8 cellular contexts compared by ENCODE assay signal in genomic region chr11:86818466-86819282, GRCh38. TPM values are rescaled to one million over a fixed set of nuclear protein-coding genes. Genes with fewer than 3 reads are reported as not detected.
DNase-seq lines count a peak whose midpoint lies in the region; ATAC-seq, FAIRE-seq and TF ChIP-seq lines count a peak whose summit lies in the region.

No MANE protein-coding gene starts in this region.

- POLR2A ChIA-PET in Caco-2 (lab: Charles Lee) = no interaction called here

- intact Hi-C loops in Caco-2 (cut with micrococcal nuclease; ENCODE audit: unreplicated experiment) = loop anchor here (1.0 to 10.0 kb wide), 9 partner anchors 19 to 754 kb away; partner anchors contain the start of genes ME3 and PICALM
- intact Hi-C loops in prostate gland (cut with DNase I) = loop anchor here (1.0 to 10.0 kb wide), 3 partner anchors 211 to 964 kb away; partner anchors contain the start of gene CCDC83

- TF ChIP-seq POLR2A in prostate gland (IDR thresholded peaks at IDR 0.05) = no peak

- peak; percentile 88 for FAIRE-seq in frontal cortex (lab: Jason Lieb, UNC)

- H3K4me3 Mint-ChIP-seq in Caco-2 (ENCODE audit: unreplicated experiment) (no peak overlapping the region), T-helper 17 cell (no peak overlapping the region)

- H3K9me3 ChIP-seq in Caco-2 (no peaks in the 10 kb centered on the region), T-helper 17 cell (ENCODE audit: control insufficient read depth, low read length, poor library complexity, severe bottlenecking) (no peaks in the 10 kb centered on the region), prostate gland (no peaks in the 10 kb centered on the region)

- H3K27me3 Mint-ChIP-seq in Caco-2 (ENCODE audit: insufficient read depth, unreplicated experiment) (no peaks in the 10 kb centered on the region), T-helper 17 cell (peaks cover 39% of the 10 kb centered on the region)

- ATAC-seq in T-helper 17 cell = peak; percentile 33

- H3K36me3 Mint-ChIP-seq in Caco-2 (ENCODE audit: insufficient read depth, unreplicated experiment) (peaks cover 31% of the 10 kb centered on the region), T-helper 17 cell (ENCODE audit: low read depth) (no peaks in the 10 kb centered on the region)

- DNase-seq in Caco-2 (peak in 1 of 2 experiments; percentile 74), H7 (peak; percentile 49), NCI-H187 treated with DMSO at 0.1 percent for 48 hours (lab: John Stamatoyannopoulos, UW) (peak; percentile 25), T-helper 17 cell (no peak), frontal cortex (ENCODE audit: low spot score in 2 of 2) (peak in 1 of 2 donors; percentile 47), prostate gland (ENCODE audit: low spot score) (peak; percentile 31)
- DNase-seq in stimulated activated naive CD4-positive, alpha-beta T cell treated with Interleukin-2 at 50 U/mL for 16 hours (lab: John Stamatoyannopoulos, UW) = no peak
- DNase-seq in stimulated activated CD4-positive, alpha-beta T cell treated with anti-CD3 and anti-CD28 coated beads, Interleukin-12 subunit alpha, Interleukin-12 subunit beta, amount 100 ng/mL, for 4 hours = no peak

- peak; percentile 83 to 95 for TF ChIP-seq CTCF in Caco-2 (IDR thresholded peaks at IDR 0.05; ENCODE audit: insufficient read depth in 1 of 2, low read depth in 1 of 2, low read length in 1 of 2, severe bottlenecking in 1 of 2, unreplicated experiment in 1 of 2)
- TF ChIP-seq CTCF in prostate gland (IDR thresholded peaks at IDR 0.05) = peak; percentile 62 to 88 (median 83)

- H3K27ac ChIP-seq in prostate gland = no peak overlapping the region

- H3K36me3 ChIP-seq in Caco-2 (ENCODE audit: control insufficient read depth, insufficient read depth, low read length) = peaks cover 2% of the 10 kb centered on the region; the same call in 1 of the 2 replicates
- no peaks in the 10 kb centered on the region for H3K36me3 ChIP-seq in H7 (replicated peaks; ENCODE audit: control insufficient read depth, insufficient read depth, low read length)
- no peaks in the 10 kb centered on the region for H3K36me3 ChIP-seq in prostate gland

- 23% methylated on average over 11 of the region's 11 CpGs for WGBS in prostate gland

- H3K4me3 ChIP-seq in Caco-2 (ENCODE audit: low read depth, low read length) = no peak overlapping the region
- no peak overlapping the region for H3K4me3 ChIP-seq in H7 (ENCODE audit: insufficient read depth, low read depth, low read length)
- H3K4me3 ChIP-seq in prostate gland = no peak overlapping the region

- H3K4me1 ChIP-seq in Caco-2 = peaks cover 52% of the 10 kb centered on the region
- H3K4me1 ChIP-seq in prostate gland (replicated peaks) = no peaks in the 10 kb centered on the region

- CTCF ChIA-PET in Caco-2 (lab: Charles Lee) = no interaction called here

- H3K4me1 Mint-ChIP-seq in Caco-2 (ENCODE audit: low read depth, unreplicated experiment) (peaks cover 41% of the 10 kb centered on the region), T-helper 17 cell (peaks cover 5% of the 10 kb centered on the region)

- H3K27me3 ChIP-seq in Caco-2 (replicated peaks; ENCODE audit: control insufficient read depth, insufficient read depth, low read length) (no peaks in the 10 kb centered on the region), H7 (ENCODE audit: control insufficient read depth, insufficient read depth, low read length) (no peaks in the 10 kb centered on the region), prostate gland (replicated peaks; ENCODE audit: insufficient read depth) (no peaks in the 10 kb centered on the region)

- no peaks in the 10 kb centered on the region for H3K9me3 Mint-ChIP-seq in Caco-2 (ENCODE audit: unreplicated experiment)

- H3K27ac Mint-ChIP-seq in Caco-2 (ENCODE audit: unreplicated experiment) (peak overlapping the region; percentile 23), T-helper 17 cell (no peak overlapping the region)

- BruUV-seq in Caco-2 (replicated peaks; lab: Mats Ljungman, UMichigan) = no TSS peak

RNA-seq across cellular contexts. Expression of gene PRSS23, which starts 18.3 kb away (rescaled TPM):
- total RNA-seq in Caco-2 (2022) = 400 and 432 TPM in 2 replicates
- total RNA-seq in H7 (2014; rRNA removed; shearing (Covaris generic)) = 2.7 and 3.7 TPM in 2 replicates
- not detected for total RNA-seq in T-helper 17 cell
- 23.6 TPM for total RNA-seq in frontal cortex
- 100 to 1,000 TPM in 1 of 2 donors, 10 to 100 TPM in 1; 43.2 to 167 TPM for total RNA-seq in prostate gland

Comparison
In these comparisons a context has a peak if more than half of its experiments do, and no peak if none do; other contexts are left out.
1. DNase-seq: peak in H7 (single experiment), NCI-H187 treated with DMSO at 0.1 percent for 48 hours (single experiment) and prostate gland (single experiment); none in T-helper 17 cell (0 of 3), stimulated activated naive CD4-positive, alpha-beta T cell treated with Interleukin-2 at 50 U/mL for 16 hours (single experiment) and stimulated activated CD4-positive, alpha-beta T cell treated with anti-CD3 and anti-CD28 coated beads, Interleukin-12 subunit alpha, Interleukin-12 subunit beta, amount 100 ng/mL, for 4 hours (single experiment).